ENCODE assay signal across 12 cellular contexts in genomic region chr9:114461468-114461867, GRCh38.
"Had no signal": no experiment of that assay in that cellular context is flagged by ENCODE, and none has a peak within 500 bp of the region (broad histone marks: within the 10 kb centered on the region; RNA-seq: fewer than 3 reads in every experiment).

No MANE protein-coding gene starts in this region.

- H3K27me3 Mint-ChIP-seq: activated naive CD8-positive, alpha-beta T cell had no signal

- DNase-seq: activated CD4-positive, alpha-beta T cell treated with anti-CD3 and anti-CD28 coated beads, Interleukin-2, amount 50 U/mL, for 1 hour; activated T-cell treated with anti-CD3 and anti-CD28 coated beads for 4 hours; amygdala; foreskin fibroblast; natural killer cell; nucleus accumbens; small intestine; T-helper 2 cell; trophoblast cell had no signal

- H3K4me3 Mint-ChIP-seq: activated naive CD8-positive, alpha-beta T cell; natural killer cell; stimulated activated effector memory CD8-positive, alpha-beta T cell treated with anti-CD3 and anti-CD28 coated beads, Interleukin-12 subunit alpha, Interleukin-12 subunit beta, amount 100 ng/mL, for 72 hours had no signal

- H3K27ac Mint-ChIP-seq: activated naive CD8-positive, alpha-beta T cell; natural killer cell; stimulated activated effector memory CD8-positive, alpha-beta T cell treated with anti-CD3 and anti-CD28 coated beads, Interleukin-12 subunit alpha, Interleukin-12 subunit beta, amount 100 ng/mL, for 72 hours had no signal

- H3K36me3 Mint-ChIP-seq: activated naive CD8-positive, alpha-beta T cell; natural killer cell had no signal

- H3K9me3 Mint-ChIP-seq: natural killer cell; stimulated activated effector memory CD8-positive, alpha-beta T cell treated with anti-CD3 and anti-CD28 coated beads, Interleukin-12 subunit alpha, Interleukin-12 subunit beta, amount 100 ng/mL, for 72 hours had no signal

- H3K4me1 Mint-ChIP-seq: natural killer cell; stimulated activated effector memory CD8-positive, alpha-beta T cell treated with anti-CD3 and anti-CD28 coated beads, Interleukin-12 subunit alpha, Interleukin-12 subunit beta, amount 100 ng/mL, for 72 hours had no signal

- ATAC-seq: esophagus mucosa; natural killer cell; stimulated activated effector memory CD8-positive, alpha-beta T cell treated with anti-CD3 and anti-CD28 coated beads, Interleukin-12 subunit alpha, Interleukin-12 subunit beta, amount 100 ng/mL, for 72 hours had no signal
